In genomic region chr2:101002562-101003277, GRCh38 we compare ENCODE assay signal across 1 cellular context.
TF ChIP-seq lines count a peak whose summit lies in the region.

No MANE protein-coding gene starts in this region.

TF ChIP-seq in GM12878, 131 proteins besides CTCF, POLR2A, EP300 and RAD21 (continued from another document):
- TF ChIP-seq MLLT1 (IDR thresholded peaks at IDR 0.05) (peak; percentile 7; the same call in 1 of the 2 replicates), NR2F1 (conservative IDR thresholded peaks at IDR 0.05) (no peak), TARDBP (IDR thresholded peaks at IDR 0.05; ENCODE audit: borderline replicate concordance) (no peak)
